Comparison of ENCODE assay signal across 8 cellular contexts in genomic region chr5:6820851-6821479, GRCh38.
DNase-seq lines count a peak whose midpoint lies in the region; ATAC-seq, FAIRE-seq and TF ChIP-seq lines count a peak whose summit lies in the region.

No MANE protein-coding gene starts in this region.

- TF ChIP-seq CTCF in D721Med (IDR thresholded peaks at IDR 0.05; ENCODE audit: insufficient read depth, missing control alignments), result peak; percentile 23
- TF ChIP-seq CTCF in nephron (IDR thresholded peaks at IDR 0.05; ENCODE audit: unreplicated experiment in 3 of 3), result peak; percentile 55 to 67 (median 55)

- H3K4me1 Mint-ChIP-seq in nephron, result no peaks in the 10 kb centered on the region

- no peak overlapping the region for H3K27ac Mint-ChIP-seq in nephron

- no peak overlapping the region for H3K4me3 Mint-ChIP-seq in nephron

- peaks cover 13% of the 10 kb centered on the region for H3K9me3 Mint-ChIP-seq in nephron

- peak; percentile 68 for ATAC-seq in GM21381 (IDR thresholded peaks at IDR 0.05; ENCODE audit: unreplicated experiment)

- FAIRE-seq in D721Med (lab: Jason Lieb, UNC), result peak; percentile 68

- H3K27me3 Mint-ChIP-seq in nephron (ENCODE audit: low read depth), result peaks cover 42% of the 10 kb centered on the region

- DNase-seq in D721Med (ENCODE audit: insufficient read length, low spot score) (peak; percentile 62), NCI-H128 (lab: John Stamatoyannopoulos, UW; ENCODE audit: unreplicated experiment) (peak; percentile 50), T follicular helper cell (ENCODE audit: low read depth) (peak; percentile 33), hippocampal formation (lab: John Stamatoyannopoulos, UW) (no peak), GOT3 (lab: John Stamatoyannopoulos, UW) (no peak)
- DNase-seq in central memory CD4-positive, alpha-beta T cell, result peak; percentile 14

- peaks cover 5% of the 10 kb centered on the region for H3K36me3 Mint-ChIP-seq in nephron (ENCODE audit: low read depth)

Comparison
In these comparisons a context has a peak if more than half of its experiments do, and no peak if none do; other contexts are left out.
1. DNase-seq: peak in D721Med (single experiment), NCI-H128 (single experiment), T follicular helper cell (single experiment) and central memory CD4-positive, alpha-beta T cell (single experiment); none in hippocampal formation (0 of 2) and GOT3 (single experiment).